17 cellular contexts compared by ENCODE assay signal in genomic region chr19:29503785-29504184, GRCh38. TPM values are rescaled to one million over a fixed set of nuclear protein-coding genes. Genes with fewer than 3 reads are reported as not detected.
DNase-seq lines count a peak whose midpoint lies in the region; FAIRE-seq and TF ChIP-seq lines count a peak whose summit lies in the region.
"Had no signal": no experiment of that assay in that cellular context is flagged by ENCODE, and none has a peak within 500 bp of the region (broad histone marks: within the 10 kb centered on the region; RNA-seq: fewer than 3 reads in every experiment).

No MANE protein-coding gene starts in this region.

- H3K4me1 Mint-ChIP-seq in glutamatergic neuron (ENCODE audit: low read depth, unreplicated experiment) = peaks cover 5% of the 10 kb centered on the region
- H3K4me1 Mint-ChIP-seq: CD4-positive, alpha-beta memory T cell had no signal

- H3K27me3 ChIP-seq in osteoblast (ENCODE audit: insufficient read depth, low read length) (no peaks in the 10 kb centered on the region), vagina (no peaks in the 10 kb centered on the region)
- H3K27me3 ChIP-seq: BE2C had no signal

- no peak for FAIRE-seq in frontal cortex (lab: Jason Lieb, UNC)
- FAIRE-seq: A549, GM12878, GM18507 had no signal

- TF ChIP-seq CTCF in glutamatergic neuron (IDR thresholded peaks at IDR 0.05; ENCODE audit: partially characterized antibody, unreplicated experiment) (no peak), osteoblast (IDR thresholded peaks at IDR 0.05; ENCODE audit: extremely low read depth, low read depth, low read length) (no peak), vagina (IDR thresholded peaks at IDR 0.05) (no peak)

- no peak overlapping the region for H3K4me2 ChIP-seq in osteoblast (ENCODE audit: insufficient read depth, low read length)
- H3K4me2 ChIP-seq: A549 had no signal

- H3K36me3 ChIP-seq in osteoblast (ENCODE audit: insufficient read depth, low read length) (no peaks in the 10 kb centered on the region), vagina (no peaks in the 10 kb centered on the region)
- H3K36me3 ChIP-seq: BE2C had no signal

- H3K4me1 ChIP-seq in osteoblast (ENCODE audit: insufficient read depth, low read length) = no peaks in the 10 kb centered on the region
- H3K4me1 ChIP-seq in vagina = peaks cover 5% of the 10 kb centered on the region
- H3K4me1 ChIP-seq: A549, BE2C had no signal

- H3K27ac Mint-ChIP-seq in glutamatergic neuron (ENCODE audit: unreplicated experiment) = peak overlapping the region; percentile 9
- H3K27ac Mint-ChIP-seq: CD4-positive, alpha-beta memory T cell had no signal

- DNase-seq in caudate nucleus (lab: John Stamatoyannopoulos, UW) = no peak
- DNase-seq in glutamatergic neuron = no peak
- DNase-seq in osteoblast (ENCODE audit: insufficient read length, low spot score, missing footprints) = peak; percentile 69
- no peak for DNase-seq in vagina (ENCODE audit: extremely low spot score in 2 of 2)
- no peak for DNase-seq in stimulated activated CD4-positive, alpha-beta T cell treated with anti-CD3 and anti-CD28 coated beads, Interleukin-2, amount 100 ng/mL, for 24 hours
- no peak for DNase-seq in frontal cortex (ENCODE audit: low spot score in 2 of 2)
- no peak for DNase-seq in NCI-H510A (lab: John Stamatoyannopoulos, UW)
- DNase-seq: BE2C; CD4-positive, alpha-beta memory T cell; DMS79; GOT3; H9 had no signal

- H3K9me3 Mint-ChIP-seq in glutamatergic neuron (ENCODE audit: unreplicated experiment) = peaks cover 8% of the 10 kb centered on the region
- H3K9me3 Mint-ChIP-seq: CD4-positive, alpha-beta memory T cell; H9 had no signal

- no peak overlapping the region for H3K4me3 Mint-ChIP-seq in glutamatergic neuron (ENCODE audit: unreplicated experiment)
- H3K4me3 Mint-ChIP-seq: CD4-positive, alpha-beta memory T cell; H9 had no signal

- peaks cover 14% of the 10 kb centered on the region for H3K36me3 Mint-ChIP-seq in glutamatergic neuron (ENCODE audit: unreplicated experiment)
- H3K36me3 Mint-ChIP-seq: CD4-positive, alpha-beta memory T cell had no signal

- H3K9me3 ChIP-seq in osteoblast (ENCODE audit: low read depth, low read length) = no peaks in the 10 kb centered on the region
- no peaks in the 10 kb centered on the region for H3K9me3 ChIP-seq in vagina
- H3K9me3 ChIP-seq: A549, BE2C had no signal

- H3K79me2 ChIP-seq in osteoblast (ENCODE audit: insufficient read depth, low read length) = no peaks in the 10 kb centered on the region

- H3K4me3 ChIP-seq in osteoblast (ENCODE audit: insufficient read depth, low read length) = no peak overlapping the region
- H3K4me3 ChIP-seq in vagina = no peak overlapping the region
- H3K4me3 ChIP-seq: A549, GM12878 had no signal

- H4K20me1 ChIP-seq in osteoblast (ENCODE audit: insufficient read depth, low read length) = no peaks in the 10 kb centered on the region

- intact Hi-C loops in vagina (cut with DNase I) = no loop called here

- H2AFZ ChIP-seq in osteoblast (ENCODE audit: low read length) = no peak overlapping the region

- peaks cover 12% of the 10 kb centered on the region for H3K27me3 Mint-ChIP-seq in glutamatergic neuron (ENCODE audit: unreplicated experiment)

- peak overlapping the region; percentile 93 for H3K27ac ChIP-seq in caudate nucleus (ENCODE audit: low read depth, low read length)
- no peak overlapping the region for H3K27ac ChIP-seq in osteoblast (ENCODE audit: low read depth, low read length)
- H3K27ac ChIP-seq in vagina = peak overlapping the region; percentile 30
- H3K27ac ChIP-seq: A549, C4-2B, HL-60 had no signal

- no peak for TF ChIP-seq POLR2A in vagina (IDR thresholded peaks at IDR 0.05)

RNA-seq across cellular contexts. Expression of gene VSTM2B, which starts 22.0 kb away (rescaled TPM):
- total RNA-seq in glutamatergic neuron (ENCODE audit: unreplicated experiment) = 16.6 TPM
- not detected in 2 replicates for total RNA-seq in osteoblast
- 0.98 TPM for total RNA-seq in vagina
- total RNA-seq in frontal cortex = 28.9 TPM
- total RNA-seq: CD4-positive, alpha-beta memory T cell; GM12878 had no signal
